Comparison of ENCODE assay signal across 9 cellular contexts in genomic region chr7:27689045-27689877, GRCh38. TPM values are rescaled to one million over a fixed set of nuclear protein-coding genes. Genes with fewer than 3 reads are reported as not detected.
A peak's percentile ranks its signal among the peaks of the same experiment; 100 is the strongest.
DNase-seq lines count a peak whose midpoint lies in the region; TF ChIP-seq lines count a peak whose summit lies in the region.
"Had no signal": no experiment of that assay in that cellular context is flagged by ENCODE, and none has a peak within 500 bp of the region (broad histone marks: within the 10 kb centered on the region; RNA-seq: fewer than 3 reads in every experiment).

No MANE protein-coding gene starts in this region.

- no peaks in the 10 kb centered on the region for H3K9me3 Mint-ChIP-seq in activated T-helper 2 cell treated with anti-CD3 and anti-CD28 coated beads, Interferon-gamma antibody, Interleukin-2, Interleukin-4, amounts not matched to agents 10 μg/mL and 5 μg/mL and 100 μg/mL, durations not matched to agents 14 hours and 24 hours and 36 hours
- H3K9me3 Mint-ChIP-seq: central memory CD8-positive, alpha-beta T cell had no signal

- CTCF ChIA-PET in A673 (lab: Charles Lee): no interaction called here

- no TSS peak for BruUV-seq in A673 (replicated peaks; lab: Mats Ljungman, UMichigan)

- peaks cover 24% of the 10 kb centered on the region for H3K27me3 Mint-ChIP-seq in activated T-helper 2 cell treated with anti-CD3 and anti-CD28 coated beads, Interferon-gamma antibody, Interleukin-2, Interleukin-4, amounts not matched to agents 10 μg/mL and 5 μg/mL and 100 μg/mL, durations not matched to agents 14 hours and 24 hours and 36 hours (ENCODE audit: low read depth)

- DNase-seq in A673 (ENCODE audit: low spot score) (peak; percentile 9), GM06990 (ENCODE audit: extremely low read depth, insufficient read length) (no peak), NCI-H2107 treated with DMSO at 0.1 percent for 48 hours (lab: John Stamatoyannopoulos, UW; ENCODE audit: unreplicated experiment) (peak; percentile 49), T47D (ENCODE audit: low read depth in 1 of 2, low spot score in 1 of 2) (peak; percentile 48 to 76), midbrain (lab: John Stamatoyannopoulos, UW) (peak; percentile 4)
- DNase-seq in effector memory CD4-positive, alpha-beta T cell: no peak
- DNase-seq in effector CD8-positive, alpha-beta T cell (lab: John Stamatoyannopoulos, UW): no peak
- DNase-seq in activated T-helper 2 cell treated with anti-CD3 and anti-CD28 coated beads, Interferon-gamma antibody, Interleukin-2, Interleukin-4, amounts not matched to agents 10 μg/mL and 5 μg/mL and 100 μg/mL, durations not matched to agents 14 hours and 24 hours and 36 hours (ENCODE audit: low spot score): no peak

- POLR2A ChIA-PET in A673 (lab: Charles Lee; ENCODE audit: low non-redundant PET): no interaction called here

- H3K36me3 Mint-ChIP-seq in activated T-helper 2 cell treated with anti-CD3 and anti-CD28 coated beads, Interferon-gamma antibody, Interleukin-2, Interleukin-4, amounts not matched to agents 10 μg/mL and 5 μg/mL and 100 μg/mL, durations not matched to agents 14 hours and 24 hours and 36 hours (ENCODE audit: low read depth): no peaks in the 10 kb centered on the region

- no peaks in the 10 kb centered on the region for H3K4me1 Mint-ChIP-seq in activated T-helper 2 cell treated with anti-CD3 and anti-CD28 coated beads, Interferon-gamma antibody, Interleukin-2, Interleukin-4, amounts not matched to agents 10 μg/mL and 5 μg/mL and 100 μg/mL, durations not matched to agents 14 hours and 24 hours and 36 hours (ENCODE audit: low read depth)
- H3K4me1 Mint-ChIP-seq: central memory CD8-positive, alpha-beta T cell had no signal

- H3K36me3 ChIP-seq in A673 (ENCODE audit: insufficient read depth, low read length, poor library complexity, severe bottlenecking) (no peaks in the 10 kb centered on the region), GM06990 (ENCODE audit: control insufficient read depth, insufficient read depth, low read length) (no peaks in the 10 kb centered on the region)
- no peaks in the 10 kb centered on the region for H3K36me3 ChIP-seq in effector memory CD4-positive, alpha-beta T cell (ENCODE audit: control insufficient read depth, insufficient read depth, low read length)

- intact Hi-C loops in A673 (cut with micrococcal nuclease; ENCODE audit: unreplicated experiment): no loop called here
- intact Hi-C loops in activated T-helper 2 cell treated with anti-CD3 and anti-CD28 coated beads, Interferon-gamma antibody, Interleukin-2, Interleukin-4, amounts not matched to agents 10 μg/mL and 5 μg/mL and 100 μg/mL, durations not matched to agents 14 hours and 24 hours and 36 hours (cut with micrococcal nuclease): no loop called here

- H3K9me3 ChIP-seq in A673 (ENCODE audit: low read depth, low read length, poor library complexity, severe bottlenecking): no peaks in the 10 kb centered on the region
- H3K9me3 ChIP-seq in effector memory CD4-positive, alpha-beta T cell (ENCODE audit: control insufficient read depth, low read length): no peaks in the 10 kb centered on the region

- H3K27me3 ChIP-seq in A673 (replicated peaks; ENCODE audit: insufficient read depth, low read depth, low read length, poor library complexity) (no peaks in the 10 kb centered on the region), GM06990 (replicated peaks; ENCODE audit: control insufficient read depth, insufficient read depth, low read length) (no peaks in the 10 kb centered on the region)
- H3K27me3 ChIP-seq in effector memory CD4-positive, alpha-beta T cell (replicated peaks; ENCODE audit: control insufficient read depth, insufficient read depth, low read length, poor library complexity, severe bottlenecking): no peaks in the 10 kb centered on the region

- no peak overlapping the region for H3K4me3 Mint-ChIP-seq in activated T-helper 2 cell treated with anti-CD3 and anti-CD28 coated beads, Interferon-gamma antibody, Interleukin-2, Interleukin-4, amounts not matched to agents 10 μg/mL and 5 μg/mL and 100 μg/mL, durations not matched to agents 14 hours and 24 hours and 36 hours (ENCODE audit: low read depth)
- H3K4me3 Mint-ChIP-seq: central memory CD8-positive, alpha-beta T cell had no signal

- H3K27ac Mint-ChIP-seq in activated T-helper 2 cell treated with anti-CD3 and anti-CD28 coated beads, Interferon-gamma antibody, Interleukin-2, Interleukin-4, amounts not matched to agents 10 μg/mL and 5 μg/mL and 100 μg/mL, durations not matched to agents 14 hours and 24 hours and 36 hours: no peak overlapping the region

- H3K4me1 ChIP-seq in A673 (ENCODE audit: insufficient read depth, low read length, poor library complexity, severe bottlenecking): no peaks in the 10 kb centered on the region
- H3K4me1 ChIP-seq in effector memory CD4-positive, alpha-beta T cell (ENCODE audit: control insufficient read depth, insufficient read depth, low read length, poor library complexity, severe bottlenecking): no peaks in the 10 kb centered on the region

- TF ChIP-seq CTCF in A673 (conservative IDR thresholded peaks at IDR 0.05; ENCODE audit: low read depth, low read length) (peak; percentile 49), GM06990 (IDR thresholded peaks at IDR 0.05; ENCODE audit: insufficient read depth, low read length, poor library complexity, severe bottlenecking) (peak; percentile 61)

- no peak overlapping the region for H3K4me3 ChIP-seq in A673 (ENCODE audit: low read depth, low read length, poor library complexity, severe bottlenecking)
- H3K4me3 ChIP-seq in GM06990 (replicated peaks; ENCODE audit: low read depth, low read length): no peak overlapping the region
- no peak overlapping the region for H3K4me3 ChIP-seq in effector memory CD4-positive, alpha-beta T cell (ENCODE audit: insufficient read depth, low read depth, low read length, poor library complexity, severe bottlenecking)

- in situ Hi-C loops in T47D (cut with HindIII; ENCODE audit: low pct_unique_long_range_greater_than_20kb, low sequenced_read_pairs): no loop called here

- H3K27ac ChIP-seq in A673 (ENCODE audit: low read depth, low read length, poor library complexity, severe bottlenecking): no peak overlapping the region
- H3K27ac ChIP-seq in effector memory CD4-positive, alpha-beta T cell (ENCODE audit: insufficient read depth, low read length, poor library complexity, severe bottlenecking): no peak overlapping the region

RNA-seq across cellular contexts. Expression of gene HIBADH, which starts 26.6 kb away (rescaled TPM):
- total RNA-seq in A673 (2021): 10.2 and 17.1 TPM in 2 replicates
- 23.1 and 27.9 TPM in 2 replicates for total RNA-seq in activated T-helper 2 cell treated with anti-CD3 and anti-CD28 coated beads, Interferon-gamma antibody, Interleukin-2, Interleukin-4, amounts not matched to agents 10 μg/mL and 5 μg/mL and 100 μg/mL, durations not matched to agents 14 hours and 24 hours and 36 hours

RNA-seq across cellular contexts. Expression of gene TAX1BP1, which starts 50.7 kb away (rescaled TPM):
- 54.0 and 59.7 TPM in 2 replicates for total RNA-seq in A673 (2021)
- 90.6 and 97.1 TPM in 2 replicates for total RNA-seq in activated T-helper 2 cell treated with anti-CD3 and anti-CD28 coated beads, Interferon-gamma antibody, Interleukin-2, Interleukin-4, amounts not matched to agents 10 μg/mL and 5 μg/mL and 100 μg/mL, durations not matched to agents 14 hours and 24 hours and 36 hours

Comparison
In these comparisons a context has a peak if more than half of its experiments do, and no peak if none do; other contexts are left out.
1. DNase-seq: peak in A673 (single experiment), NCI-H2107 treated with DMSO at 0.1 percent for 48 hours (single experiment), T47D (2 of 2) and midbrain (single experiment); none in GM06990 (single experiment), effector memory CD4-positive, alpha-beta T cell (0 of 3), effector CD8-positive, alpha-beta T cell (single experiment) and activated T-helper 2 cell treated with anti-CD3 and anti-CD28 coated beads, Interferon-gamma antibody, Interleukin-2, Interleukin-4, amounts not matched to agents 10 μg/mL and 5 μg/mL and 100 μg/mL, durations not matched to agents 14 hours and 24 hours and 36 hours (single experiment).